17 cellular contexts compared by ENCODE assay signal in genomic region chrX:86066998-86067397, GRCh38. TPM values are rescaled to one million over a fixed set of nuclear protein-coding genes. Genes with fewer than 3 reads are reported as not detected.
DNase-seq lines count a peak whose midpoint lies in the region; ATAC-seq and TF ChIP-seq lines count a peak whose summit lies in the region.
"Had no signal": no experiment of that assay in that cellular context is flagged by ENCODE, and none has a peak within 500 bp of the region (broad histone marks: within the 10 kb centered on the region; RNA-seq: fewer than 3 reads in every experiment).

No MANE protein-coding gene starts in this region.

- TF ChIP-seq CTCF in BE2C (IDR thresholded peaks at IDR 0.05; ENCODE audit: low read depth, low read length) (peak; percentile 44), fibroblast of mammary gland (conservative IDR thresholded peaks at IDR 0.05; ENCODE audit: control insufficient read depth, insufficient read depth, low read depth, low read length) (no peak), foreskin keratinocyte (conservative IDR thresholded peaks at IDR 0.05) (no peak)

- no peaks in the 10 kb centered on the region for H3K36me3 ChIP-seq in BE2C
- H3K36me3 ChIP-seq: gastrocnemius medialis had no signal

- ATAC-seq in foreskin keratinocyte: no peak
- ATAC-seq: A549; activated CD4-positive, CD25-positive, alpha-beta regulatory T cell treated with anti-CD3 and anti-CD28 coated beads, Interleukin-2, amount 50 U/mL, for 24 hours; body of pancreas; gastrocnemius medialis; natural killer cell treated with Interleukin-12 subunit alpha and Interleukin-12 subunit beta and Interleukin-15 and Interleukin-18, amount 100 ng/mL, for 72 hours had no signal

- DNase-seq in BE2C: peak; percentile 29
- DNase-seq in HT1080 (ENCODE audit: low read depth): peak; percentile 10
- DNase-seq in SW480 (ENCODE audit: low spot score): peak; percentile 1
- peak; percentile 2 for DNase-seq in fibroblast of mammary gland (ENCODE audit: low read depth)
- no peak for DNase-seq in foreskin keratinocyte
- no peak for DNase-seq in cerebellar nuclear complex (lab: John Stamatoyannopoulos, UW)
- no peak for DNase-seq in retina
- DNase-seq in stimulated activated CD4-positive, alpha-beta T cell treated with anti-CD3 and anti-CD28 coated beads, Interleukin-2, amount 100 ng/mL, for 24 hours: no peak
- DNase-seq: body of pancreas; gastrocnemius medialis; NCI-H2171; stimulated activated CD4-positive, alpha-beta T cell treated with anti-CD3 and anti-CD28 coated beads, Interleukin-4, amount 100 ng/mL, for 1 hour; T1000 had no signal

- H3K9me3 ChIP-seq in BE2C: no peaks in the 10 kb centered on the region
- H3K9me3 ChIP-seq: A549, body of pancreas, gastrocnemius medialis had no signal

- H3K27me3 ChIP-seq in BE2C (no peaks in the 10 kb centered on the region), foreskin keratinocyte (no peaks in the 10 kb centered on the region)
- H3K27me3 ChIP-seq: body of pancreas, gastrocnemius medialis had no signal

- H3K4me3 ChIP-seq in BE2C (ENCODE audit: low read depth, low read length) (no peak overlapping the region), fibroblast of mammary gland (ENCODE audit: control insufficient read depth, low read depth, low read length) (no peak overlapping the region)
- H3K4me3 ChIP-seq: A549, body of pancreas, gastrocnemius medialis, skin epidermis had no signal

- no peaks in the 10 kb centered on the region for H3K4me1 ChIP-seq in BE2C
- H3K4me1 ChIP-seq in foreskin keratinocyte: no peaks in the 10 kb centered on the region
- H3K4me1 ChIP-seq: A549, body of pancreas, gastrocnemius medialis had no signal

- H3K27ac ChIP-seq in foreskin keratinocyte: no peak overlapping the region
- H3K27ac ChIP-seq: A549, body of pancreas, gastrocnemius medialis, skin epidermis had no signal

RNA-seq across cellular contexts. Expression of gene CHM, which starts 19.6 kb away (rescaled TPM):
- polyA plus RNA-seq in BE2C (2012; ENCODE audit: insufficient read depth, insufficient read length, low read depth): 4.3 TPM
- total RNA-seq in HT1080 (2014; rRNA removed; shearing (Covaris generic)): 10.9 and 13.5 TPM in 2 replicates
- polyA plus RNA-seq in HT1080 (2015; cell fraction: cytosol; rRNA removed): 17.8 and 22.5 TPM in 2 replicates
- 26.7 and 30.9 TPM in 2 replicates for polyA plus RNA-seq in HT1080 (2015; cell fraction: nucleus; rRNA removed)
- total RNA-seq in foreskin keratinocyte: 14.4 and 15.3 TPM in 2 replicates
- polyA plus RNA-seq in foreskin keratinocyte: 6.3 and 6.8 TPM in 2 replicates

Comparison
In these comparisons a context has a peak if more than half of its experiments do, and no peak if none do; other contexts are left out.
1. DNase-seq: peak in BE2C (single experiment), HT1080 (single experiment), SW480 (single experiment) and fibroblast of mammary gland (single experiment); none in foreskin keratinocyte (0 of 2), cerebellar nuclear complex (0 of 2), retina (single experiment) and stimulated activated CD4-positive, alpha-beta T cell treated with anti-CD3 and anti-CD28 coated beads, Interleukin-2, amount 100 ng/mL, for 24 hours (0 of 2).